1 cellular context compared by ENCODE assay signal in genomic region chr12:57899010-57899662, GRCh38.
TF ChIP-seq lines count a peak whose summit lies in the region.

No MANE protein-coding gene starts in this region.

TF ChIP-seq in GM12878, 131 proteins besides CTCF, POLR2A, EP300 and RAD21 (continued from another document and continues in another):
- TF ChIP-seq CUX1 (IDR thresholded peaks at IDR 0.05; ENCODE audit: insufficient replicate concordance, low read depth, low read length) = no peak
- TF ChIP-seq TAF1 (IDR thresholded peaks at IDR 0.05; ENCODE audit: borderline replicate concordance, low read depth, low read length) = 0 out of 2 replicates have a peak, but pooled peaks have one; percentile 17
- TF ChIP-seq MLLT1 (IDR thresholded peaks at IDR 0.05) = peak; percentile 49; the same call in 1 of the 2 replicates
- TF ChIP-seq EED (IDR thresholded peaks at IDR 0.05; ENCODE audit: low read depth) = peak; percentile 97
- TF ChIP-seq CREB1 (IDR thresholded peaks at IDR 0.05; ENCODE audit: low read depth) = peak; percentile 29
- TF ChIP-seq ATF3 (IDR thresholded peaks at IDR 0.05; ENCODE audit: borderline replicate concordance, extremely low read depth, low read depth, low read length) = no peak
- TF ChIP-seq DPF2 (IDR thresholded peaks at IDR 0.05) = peak; percentile 96
- peak; percentile 86 for TF ChIP-seq HDGF (IDR thresholded peaks at IDR 0.05)
- TF ChIP-seq MTA3 (IDR thresholded peaks at IDR 0.05; ENCODE audit: borderline replicate concordance, low read length) = peak; percentile 97
- TF ChIP-seq MTA2 (IDR thresholded peaks at IDR 0.05; ENCODE audit: low read depth) = peak; percentile 89
- peak; percentile 86; the same call in 1 of the 2 replicates for TF ChIP-seq PML (IDR thresholded peaks at IDR 0.05; ENCODE audit: low read length)
- TF ChIP-seq ZNF687 (IDR thresholded peaks at IDR 0.05) = peak; percentile 73
- TF ChIP-seq RELA (IDR thresholded peaks at IDR 0.05; ENCODE audit: borderline replicate concordance, partially characterized antibody) = peak; percentile 34
- no peak for TF ChIP-seq CEBPB (IDR thresholded peaks at IDR 0.05; ENCODE audit: borderline replicate concordance in 1 of 2, low read depth in 2 of 2, low read length in 2 of 2)
- TF ChIP-seq NR2C2 (IDR thresholded peaks at IDR 0.05; ENCODE audit: borderline replicate concordance, control insufficient read depth, insufficient read length, low read depth) = no peak
- no peak for TF ChIP-seq RB1 (IDR thresholded peaks at IDR 0.05; ENCODE audit: borderline replicate concordance)
- no peak for TF ChIP-seq NFYA (IDR thresholded peaks at IDR 0.05; ENCODE audit: borderline replicate concordance, low read depth, low read length)
- no peak for TF ChIP-seq ZNF622 (IDR thresholded peaks at IDR 0.05)
- peak; percentile 87 for TF ChIP-seq NR2F1 (conservative IDR thresholded peaks at IDR 0.05)
- 0 out of 2 replicates have a peak, but pooled peaks have one; percentile 11 for TF ChIP-seq JUND (IDR thresholded peaks at IDR 0.05; ENCODE audit: low read depth, low read length)
- TF ChIP-seq IRF3 (IDR thresholded peaks at IDR 0.05) = no peak
- no peak for TF ChIP-seq ZSCAN29 (IDR thresholded peaks at IDR 0.05)
- 0 out of 4 replicates have a peak, but pooled peaks of 1 of the 2 experiments have one; percentile 45 for TF ChIP-seq SRF (IDR thresholded peaks at IDR 0.05; ENCODE audit: low read depth in 2 of 2, low read length in 2 of 2)
- TF ChIP-seq SPI1 (IDR thresholded peaks at IDR 0.05; ENCODE audit: borderline replicate concordance, insufficient read depth, low read depth, low read length) = peak; percentile 33; the same call in 1 of the 2 replicates
- TF ChIP-seq MAX (IDR thresholded peaks at IDR 0.05; ENCODE audit: low read depth, low read length) = peak; percentile 68; the same call in 1 of the 2 replicates
- peak; percentile 80; the same call in 1 of the 2 replicates for TF ChIP-seq MEF2A (IDR thresholded peaks at IDR 0.05; ENCODE audit: insufficient read depth, low read depth, low read length)
- no peak for TF ChIP-seq SMC3 (IDR thresholded peaks at IDR 0.05; ENCODE audit: borderline replicate concordance, low read length)
- TF ChIP-seq RFX5 (IDR thresholded peaks at IDR 0.05; ENCODE audit: low read depth, low read length) = peak; percentile 37; the same call in 1 of the 2 replicates
- TF ChIP-seq FOS (IDR thresholded peaks at IDR 0.05; ENCODE audit: borderline replicate concordance, extremely low read depth, insufficient read length) = no peak
- peak; percentile 97 for TF ChIP-seq RELB (IDR thresholded peaks at IDR 0.05; ENCODE audit: low read depth)
- no peak for TF ChIP-seq ESRRA (IDR thresholded peaks at IDR 0.05; ENCODE audit: low read length)
- TF ChIP-seq ASH2L (IDR thresholded peaks at IDR 0.05; ENCODE audit: borderline replicate concordance, low read depth) = no peak
- TF ChIP-seq MYB (IDR thresholded peaks at IDR 0.05; ENCODE audit: borderline replicate concordance, low read depth, low read length) = no peak; the same call in 1 of the 2 replicates
- TF ChIP-seq CBX5 (IDR thresholded peaks at IDR 0.05; ENCODE audit: low read depth) = peak; percentile 86
- TF ChIP-seq IRF4 (IDR thresholded peaks at IDR 0.05; ENCODE audit: low read depth, low read length) = peak; percentile 72
- peak; percentile 14; the same call in 1 of the 2 replicates for TF ChIP-seq STAT3 (IDR thresholded peaks at IDR 0.05; ENCODE audit: low read depth, low read length)
- peak; percentile 88 for TF ChIP-seq TCF12 (IDR thresholded peaks at IDR 0.05; ENCODE audit: low read depth, low read length)
- peak; percentile 64 for TF ChIP-seq MEF2B (IDR thresholded peaks at IDR 0.05; ENCODE audit: partially characterized antibody, poor library complexity, severe bottlenecking)
- no peak for TF ChIP-seq GABPA (IDR thresholded peaks at IDR 0.05; ENCODE audit: low read depth)
- peak; percentile 78 for TF ChIP-seq SKIL (IDR thresholded peaks at IDR 0.05; ENCODE audit: low read depth, poor library complexity, severe bottlenecking)
- peak; percentile 81 for TF ChIP-seq ATF7 (IDR thresholded peaks at IDR 0.05; ENCODE audit: low read depth)
- TF ChIP-seq KLF5 (IDR thresholded peaks at IDR 0.05; ENCODE audit: partially characterized antibody) = peak; percentile 54
- peak; percentile 91 for TF ChIP-seq ZBED1 (IDR thresholded peaks at IDR 0.05; ENCODE audit: borderline replicate concordance)
- TF ChIP-seq LARP7 (IDR thresholded peaks at IDR 0.05) = no peak
- no peak for TF ChIP-seq ZZZ3 (IDR thresholded peaks at IDR 0.05; ENCODE audit: control insufficient read depth, insufficient read length, low read depth)
- TF ChIP-seq SP1 (IDR thresholded peaks at IDR 0.05; ENCODE audit: low read depth, low read length) = peak; percentile 66
- TF ChIP-seq JUNB (IDR thresholded peaks at IDR 0.05) = peak; percentile 70
- peak; percentile 86 for TF ChIP-seq RCOR1 (conservative IDR thresholded peaks at IDR 0.05; ENCODE audit: low read depth, low read length)
- peak; percentile 92 for TF ChIP-seq TCF3 (IDR thresholded peaks at IDR 0.05; ENCODE audit: borderline replicate concordance, insufficient read depth, low read depth, low read length)
